Comparison of ENCODE assay signal across 14 cellular contexts in genomic region chr7:97043281-97043680, GRCh38. TPM values are rescaled to one million over a fixed set of nuclear protein-coding genes. Genes with fewer than 3 reads are reported as not detected.
"Had no signal": no experiment of that assay in that cellular context is flagged by ENCODE, and none has a peak within 500 bp of the region (broad histone marks: within the 10 kb centered on the region; RNA-seq: fewer than 3 reads in every experiment).

No MANE protein-coding gene starts in this region.

- ATAC-seq: activated T-cell treated with anti-CD3 and anti-CD28 coated beads, Interleukin-2, amount 50 U/mL, for 72 hours; pancreas had no signal

- FAIRE-seq: pancreas had no signal

- H3K27ac ChIP-seq: cardiac muscle cell, hepatocyte, neural progenitor cell, pancreas, stomach, thoracic aorta had no signal

- H3K4me2 ChIP-seq: hepatocyte, neural progenitor cell had no signal

- H3K4me1 ChIP-seq: neural progenitor cell, pancreas, stomach had no signal

- DNase-seq: activated CD4-positive, alpha-beta T cell treated with anti-CD3 and anti-CD28 coated beads, Interleukin-2, amount 50 U/mL, for 4 hours; activated CD4-positive, CD25-positive, alpha-beta regulatory T cell treated with anti-CD3 and anti-CD28 coated beads, Interleukin-2, amount 50 U/mL, for 72 hours; activated naive CD8-positive, alpha-beta T cell treated with anti-CD3 and anti-CD28 coated beads, Interleukin-2, amount 10 ng/mL, durations not matched to agents 7 days and 5 days; activated T-cell treated with anti-CD3 and anti-CD28 coated beads, Interleukin-2, amount 50 U/mL, for 72 hours; anterior cingulate cortex; kidney glomerular epithelial cell; pancreas; stomach had no signal

- H3K27me3 ChIP-seq: cardiac muscle cell had no signal

- H3K9ac ChIP-seq: neural progenitor cell had no signal

- H3K4me3 ChIP-seq: cardiac muscle cell, hepatocyte, neural progenitor cell, pancreas, stomach, thoracic aorta had no signal

- H3K9me3 ChIP-seq: pancreas, stomach, thoracic aorta had no signal

- H3K79me2 ChIP-seq: hepatocyte had no signal

- H2AFZ ChIP-seq: hepatocyte, neural progenitor cell had no signal

- H3K36me3 ChIP-seq: cardiac muscle cell, neural progenitor cell, pancreas, stomach, thoracic aorta had no signal

RNA-seq across cellular contexts. Expression of gene DLX5, which starts 18.6 kb away (rescaled TPM):
- total RNA-seq: activated naive CD8-positive, alpha-beta T cell treated with anti-CD3 and anti-CD28 coated beads, Interleukin-2, amount 10 ng/mL, durations not matched to agents 7 days and 5 days; activated T-cell treated with anti-CD3 and anti-CD28 coated beads, Interleukin-2, amount 50 U/mL, for 72 hours; cardiac muscle cell; myocyte; pancreas; skeletal muscle tissue had no signal

RNA-seq across cellular contexts. Expression of gene DLX6, which starts 37.9 kb away (rescaled TPM):
- total RNA-seq: activated naive CD8-positive, alpha-beta T cell treated with anti-CD3 and anti-CD28 coated beads, Interleukin-2, amount 10 ng/mL, durations not matched to agents 7 days and 5 days; activated T-cell treated with anti-CD3 and anti-CD28 coated beads, Interleukin-2, amount 50 U/mL, for 72 hours; cardiac muscle cell; pancreas; skeletal muscle tissue; stomach; thoracic aorta had no signal
- polyA plus RNA-seq: cardiac muscle cell had no signal
